ENCODE assay signal across 17 cellular contexts in the genomic region with DNA sequence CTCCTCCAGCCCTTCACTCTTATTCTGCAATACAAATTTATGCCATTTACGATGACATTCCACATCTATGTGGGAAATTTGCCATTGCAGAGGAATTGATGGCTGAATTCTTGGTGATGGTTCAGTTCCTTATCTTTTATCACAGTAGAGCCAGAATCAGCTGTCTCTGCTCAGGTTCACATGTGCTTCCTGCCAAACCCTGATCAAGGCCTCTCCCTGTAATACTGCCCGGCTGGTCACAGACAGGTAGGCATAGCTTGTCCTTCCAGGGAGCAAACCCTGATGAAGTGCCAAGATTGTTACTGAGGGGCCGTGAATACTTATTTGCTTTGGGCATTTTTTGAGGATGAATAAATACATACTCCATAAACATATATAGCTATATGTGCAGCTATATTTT.
DNase-seq lines count a peak whose midpoint lies in the region; ATAC-seq and TF ChIP-seq lines count a peak whose summit lies in the region.
"Had no signal": no experiment of that assay in that cellular context is flagged by ENCODE, and none has a peak within 500 bp of the region (broad histone marks: within the 10 kb centered on the region; RNA-seq: fewer than 3 reads in every experiment).

No MANE protein-coding gene starts in this region.

- H4K20me1 ChIP-seq in OCI-LY3 (ENCODE audit: insufficient read depth, low read length) = no peaks in the 10 kb centered on the region
- H4K20me1 ChIP-seq: BLaER1 treated with 17β-estradiol and CSF1 and Interleukin-3, amounts not matched to agents 10 nM and 100 nM had no signal

- H3K27me3 ChIP-seq in OCI-LY3 (ENCODE audit: low read depth, low read length) (no peaks in the 10 kb centered on the region), A673 (replicated peaks; ENCODE audit: insufficient read depth, low read depth, low read length, poor library complexity) (no peaks in the 10 kb centered on the region)
- H3K27me3 ChIP-seq: BLaER1 treated with 17β-estradiol and CSF1 and Interleukin-3, amounts not matched to agents 10 nM and 100 nM had no signal

- peak overlapping the region; percentile 79 for H3K27ac ChIP-seq in OCI-LY3 (ENCODE audit: low read length)
- H3K27ac ChIP-seq in A673 (ENCODE audit: low read depth, low read length, poor library complexity, severe bottlenecking) = no peak overlapping the region
- H3K27ac ChIP-seq: BLaER1 treated with 17β-estradiol and CSF1 and Interleukin-3, amounts not matched to agents 10 nM and 100 nM; C4-2B had no signal

- ATAC-seq in left colon (peak; percentile 66), mucosa of descending colon (peak; percentile 54), GM19395 (IDR thresholded peaks at IDR 0.05; ENCODE audit: unreplicated experiment) (no peak)
- ATAC-seq: CD8-positive, alpha-beta T cell had no signal

- no peak for DNase-seq in left colon
- DNase-seq in mucosa of descending colon = peak in 2 of 3 donors; percentile 10 to 17
- DNase-seq in A673 (ENCODE audit: low spot score) = no peak
- DNase-seq in NCI-H1930 (lab: John Stamatoyannopoulos, UW) = no peak
- DNase-seq in NCI-H1092 treated with DMSO at 0.1 percent for 48 hours (lab: John Stamatoyannopoulos, UW) = no peak
- DNase-seq: 8988T; AML-193; Caco-2; Calu3; CD4-positive, alpha-beta T cell; CD8-positive, alpha-beta T cell; DMS79 treated with DMSO at 0.1 percent for 48 hours had no signal

- TF ChIP-seq CTCF in OCI-LY3 (IDR thresholded peaks at IDR 0.05; ENCODE audit: low read depth, low read length) (no peak), mucosa of descending colon (IDR thresholded peaks at IDR 0.05) (no peak), A673 (conservative IDR thresholded peaks at IDR 0.05; ENCODE audit: low read depth, low read length) (no peak)

- intact Hi-C loops in left colon (cut with DNase I, micrococcal nuclease) = no loop called here
- intact Hi-C loops in mucosa of descending colon (cut with DNase I, micrococcal nuclease) = no loop called here
- intact Hi-C loops in A673 (cut with micrococcal nuclease; ENCODE audit: unreplicated experiment) = no loop called here

- H3K79me2 ChIP-seq in OCI-LY3 (ENCODE audit: low read length) = no peaks in the 10 kb centered on the region

- no peak overlapping the region for H2AFZ ChIP-seq in OCI-LY3 (ENCODE audit: low read depth, low read length)

- H3K36me3 ChIP-seq in OCI-LY3 (replicated peaks; ENCODE audit: low read depth, low read length) (no peaks in the 10 kb centered on the region), mucosa of descending colon (ENCODE audit: low read depth) (no peaks in the 10 kb centered on the region), A673 (ENCODE audit: insufficient read depth, low read length, poor library complexity, severe bottlenecking) (no peaks in the 10 kb centered on the region)
- H3K36me3 ChIP-seq: BLaER1 treated with 17β-estradiol and CSF1 and Interleukin-3, amounts not matched to agents 10 nM and 100 nM had no signal

- H3K4me1 ChIP-seq in OCI-LY3 (ENCODE audit: low read length) (peaks cover 46% of the 10 kb centered on the region), mucosa of descending colon (ENCODE audit: low read depth) (no peaks in the 10 kb centered on the region), A673 (ENCODE audit: insufficient read depth, low read length, poor library complexity, severe bottlenecking) (no peaks in the 10 kb centered on the region)
- H3K4me1 ChIP-seq: Caco-2 had no signal

- H3K4me2 ChIP-seq in OCI-LY3 (ENCODE audit: low read length) = peak overlapping the region; percentile 61
- H3K4me2 ChIP-seq: BLaER1 treated with 17β-estradiol and CSF1 and Interleukin-3, amounts not matched to agents 10 nM and 100 nM had no signal

- CTCF ChIA-PET in A673 (lab: Charles Lee) = no interaction called here

- H3K4me3 ChIP-seq in OCI-LY3 (ENCODE audit: low read length) = no peak overlapping the region
- no peak overlapping the region for H3K4me3 ChIP-seq in mucosa of descending colon
- no peak overlapping the region for H3K4me3 ChIP-seq in A673 (ENCODE audit: low read depth, low read length, poor library complexity, severe bottlenecking)
- H3K4me3 ChIP-seq: BLaER1 treated with 17β-estradiol and CSF1 and Interleukin-3, amounts not matched to agents 10 nM and 100 nM; GM12878 had no signal

- no peaks in the 10 kb centered on the region for H3K9me3 ChIP-seq in OCI-LY3 (ENCODE audit: insufficient read depth, low read length)
- no peaks in the 10 kb centered on the region for H3K9me3 ChIP-seq in mucosa of descending colon
- no peaks in the 10 kb centered on the region for H3K9me3 ChIP-seq in A673 (ENCODE audit: low read depth, low read length, poor library complexity, severe bottlenecking)
- H3K9me3 ChIP-seq: BLaER1 treated with 17β-estradiol and CSF1 and Interleukin-3, amounts not matched to agents 10 nM and 100 nM; Caco-2 had no signal

- no TSS peak for BruUV-seq in A673 (replicated peaks; lab: Mats Ljungman, UMichigan)

- peak overlapping the region; percentile 24; the same call in 1 of the 2 replicates for H3K9ac ChIP-seq in OCI-LY3 (ENCODE audit: low read length)
- H3K9ac ChIP-seq: BLaER1 treated with 17β-estradiol and CSF1 and Interleukin-3, amounts not matched to agents 10 nM and 100 nM had no signal

- POLR2A ChIA-PET in A673 (lab: Charles Lee; ENCODE audit: low non-redundant PET) = no interaction called here

Comparison
In these comparisons a context has a peak if more than half of its experiments do, and no peak if none do; other contexts are left out.
1. DNase-seq: peak in mucosa of descending colon (2 of 3); none in left colon (0 of 2), A673 (single experiment), NCI-H1930 (0 of 2) and NCI-H1092 treated with DMSO at 0.1 percent for 48 hours (single experiment).